In genomic region chr22:43297246-43298061, GRCh38 we compare ENCODE assay signal across 26 cellular contexts. TPM values are rescaled to one million over a fixed set of nuclear protein-coding genes. Genes with fewer than 3 reads are reported as not detected.
DNase-seq lines count a peak whose midpoint lies in the region; ATAC-seq and TF ChIP-seq lines count a peak whose summit lies in the region.
"Had no signal": no experiment of that assay in that cellular context is flagged by ENCODE, and none has a peak within 500 bp of the region (broad histone marks: within the 10 kb centered on the region; RNA-seq: fewer than 3 reads in every experiment).

No MANE protein-coding gene starts in this region.

- peaks cover 91% of the 10 kb centered on the region for H3K4me1 Mint-ChIP-seq in brain
- H3K4me1 Mint-ChIP-seq: activated B cell treated with CpG ODN at 0.5 μM for 24 hours had no signal

- no peaks in the 10 kb centered on the region for H3K79me2 ChIP-seq in smooth muscle cell (ENCODE audit: low read depth)

- no peaks in the 10 kb centered on the region for H3K36me3 ChIP-seq in BLaER1
- no peaks in the 10 kb centered on the region for H3K36me3 ChIP-seq in mesenchymal stem cell (ENCODE audit: control insufficient read depth in 1 of 2, insufficient read depth in 2 of 2, low read depth in 1 of 2, low read length in 2 of 2)
- no peaks in the 10 kb centered on the region for H3K36me3 ChIP-seq in smooth muscle cell (ENCODE audit: low read depth)
- H3K36me3 ChIP-seq: adrenal gland, Peyer's patch had no signal

- no peaks in the 10 kb centered on the region for H3K9me3 ChIP-seq in BLaER1
- H3K9me3 ChIP-seq in mesenchymal stem cell (ENCODE audit: control insufficient read depth, low read length), result no peaks in the 10 kb centered on the region
- H3K9me3 ChIP-seq in smooth muscle cell (replicated peaks; ENCODE audit: low read depth), result no peaks in the 10 kb centered on the region
- H3K9me3 ChIP-seq: adrenal gland, Peyer's patch, SK-N-SH had no signal

- H3K4me2 ChIP-seq in BLaER1, result peak overlapping the region; percentile 93
- no peak overlapping the region for H3K4me2 ChIP-seq in mesenchymal stem cell (ENCODE audit: low read length, poor library complexity, severe bottlenecking)
- H3K4me2 ChIP-seq in smooth muscle cell, result no peak overlapping the region
- H3K4me2 ChIP-seq: SK-N-SH had no signal

- H4K91ac ChIP-seq in mesenchymal stem cell (ENCODE audit: low read length), result peak overlapping the region; percentile 34

- no peak overlapping the region for H2BK15ac ChIP-seq in mesenchymal stem cell (ENCODE audit: low read depth, poor library complexity, severe bottlenecking)

- H3K4ac ChIP-seq in mesenchymal stem cell (ENCODE audit: low read depth in 1 of 2, low read length in 2 of 2), result no peak overlapping the region

- no peak overlapping the region for H3K14ac ChIP-seq in mesenchymal stem cell (ENCODE audit: low read length in 2 of 2)

- H3K4me3 ChIP-seq in BLaER1, result no peak overlapping the region
- H3K4me3 ChIP-seq in mesenchymal stem cell (ENCODE audit: insufficient read depth in 1 of 2, low read depth in 1 of 2, low read length in 2 of 2), result no peak overlapping the region
- no peak overlapping the region for H3K4me3 ChIP-seq in smooth muscle cell
- H3K4me3 ChIP-seq: adrenal gland, Peyer's patch had no signal

- H3K4me1 ChIP-seq in BLaER1, result peaks cover 81% of the 10 kb centered on the region
- peaks cover 1% of the 10 kb centered on the region for H3K4me1 ChIP-seq in mesenchymal stem cell (ENCODE audit: control insufficient read depth, insufficient read depth, low read depth, low read length)
- H3K4me1 ChIP-seq in smooth muscle cell (ENCODE audit: low read depth), result peaks cover 8% of the 10 kb centered on the region

- H3K4me3 Mint-ChIP-seq in brain, result peak overlapping the region in 1 of 5 experiments; percentile 71
- H3K4me3 Mint-ChIP-seq: activated B cell treated with CpG ODN at 0.5 μM for 24 hours; activated CD4-positive, alpha-beta memory T cell treated with anti-CD3 and anti-CD28 coated beads for 36 hours; CD8-positive, alpha-beta T cell; naive thymus-derived CD8-positive, alpha-beta T cell had no signal

- no peak overlapping the region for H2AK5ac ChIP-seq in mesenchymal stem cell (ENCODE audit: low read length, severe bottlenecking)

- TF ChIP-seq CTCF in brain (conservative IDR thresholded peaks at IDR 0.05) (no peak), smooth muscle cell (IDR thresholded peaks at IDR 0.05; ENCODE audit: borderline replicate concordance, insufficient read depth, poor library complexity, severe bottlenecking) (no peak)

- H2BK12ac ChIP-seq in mesenchymal stem cell (ENCODE audit: low read length in 2 of 2), result no peak overlapping the region

- peaks cover 8% of the 10 kb centered on the region for H3K36me3 Mint-ChIP-seq in brain
- H3K36me3 Mint-ChIP-seq: activated CD4-positive, alpha-beta memory T cell treated with anti-CD3 and anti-CD28 coated beads for 36 hours; CD8-positive, alpha-beta T cell; naive thymus-derived CD8-positive, alpha-beta T cell had no signal

- no peak overlapping the region for H2BK5ac ChIP-seq in mesenchymal stem cell (ENCODE audit: low read depth, low read length, poor library complexity, severe bottlenecking)

- H3K9me3 Mint-ChIP-seq in brain, result peaks cover 0 to 2% (median 0%) of the 10 kb centered on the region in 5 experiments
- H3K9me3 Mint-ChIP-seq: activated B cell treated with CpG ODN at 0.5 μM for 24 hours; activated CD4-positive, alpha-beta memory T cell treated with anti-CD3 and anti-CD28 coated beads for 36 hours; CD8-positive, alpha-beta T cell; naive thymus-derived CD8-positive, alpha-beta T cell had no signal

- H3K27me3 ChIP-seq in BLaER1, result no peaks in the 10 kb centered on the region
- peaks cover 32 to 90% of the 10 kb centered on the region in 2 experiments for H3K27me3 ChIP-seq in mesenchymal stem cell (ENCODE audit: control insufficient read depth in 1 of 2, insufficient read depth in 1 of 2, low read length in 2 of 2)
- no peaks in the 10 kb centered on the region for H3K27me3 ChIP-seq in smooth muscle cell (ENCODE audit: low read depth)
- H3K27me3 ChIP-seq: adrenal gland, Peyer's patch had no signal

- H3K27ac Mint-ChIP-seq in brain, result peak overlapping the region; percentile 40 to 98 (median 88)
- H3K27ac Mint-ChIP-seq: activated B cell treated with CpG ODN at 0.5 μM for 24 hours; activated CD4-positive, alpha-beta memory T cell treated with anti-CD3 and anti-CD28 coated beads for 36 hours; CD8-positive, alpha-beta T cell had no signal

- DNase-seq in mesenchymal stem cell (no peak), DMS79 (lab: John Stamatoyannopoulos, UW) (no peak), smooth muscle cell (lab: John Stamatoyannopoulos, UW; ENCODE audit: unreplicated experiment) (no peak), NCI-H1105 treated with DMSO at 0.1 percent for 48 hours (lab: John Stamatoyannopoulos, UW) (no peak)
- DNase-seq: activated B cell treated with CpG ODN at 0.5 μM for 24 hours; activated CD4-positive, alpha-beta memory T cell treated with anti-CD3 and anti-CD28 coated beads for 36 hours; activated gamma-delta T cell; adrenal gland; caudate nucleus; CD8-positive, alpha-beta T cell; dermis blood vessel endothelial cell; DMS153; GDM1; mesendoderm; naive thymus-derived CD8-positive, alpha-beta T cell; NCI-H1105; NCI-H2081 treated with DMSO at 0.1 percent for 48 hours; Peyer's patch; stimulated activated CD4-positive, alpha-beta T cell treated with anti-CD3 and anti-CD28 coated beads, Interleukin-2, amount 100 ng/mL, for 48 hours had no signal

- no peak overlapping the region for H2AFZ ChIP-seq in mesenchymal stem cell (ENCODE audit: low read depth, low read length)
- H2AFZ ChIP-seq in smooth muscle cell (ENCODE audit: low read depth), result no peak overlapping the region

- H4K8ac ChIP-seq in mesenchymal stem cell (ENCODE audit: low read length), result no peak overlapping the region

- H4K20me1 ChIP-seq in BLaER1 (no peaks in the 10 kb centered on the region), smooth muscle cell (ENCODE audit: low read depth) (no peaks in the 10 kb centered on the region)

- no peaks in the 10 kb centered on the region for H3F3A ChIP-seq in smooth muscle cell (ENCODE audit: low read depth)

- no peak for ATAC-seq in GM18520 (IDR thresholded peaks at IDR 0.05; ENCODE audit: unreplicated experiment)
- ATAC-seq: CD8-positive, alpha-beta T cell; naive thymus-derived CD8-positive, alpha-beta T cell had no signal

- H3K27me3 Mint-ChIP-seq in brain, result peaks cover 8% of the 10 kb centered on the region
- H3K27me3 Mint-ChIP-seq: activated B cell treated with CpG ODN at 0.5 μM for 24 hours had no signal

- H3K79me1 ChIP-seq in mesenchymal stem cell (replicated peaks; ENCODE audit: low read length, poor library complexity, severe bottlenecking), result no peaks in the 10 kb centered on the region

- no peak overlapping the region for H3K23ac ChIP-seq in mesenchymal stem cell (ENCODE audit: low read length in 2 of 2)

- no peak overlapping the region for H2BK120ac ChIP-seq in mesenchymal stem cell (ENCODE audit: low read depth, low read length)

- H3K27ac ChIP-seq in BLaER1, result peak overlapping the region; percentile 75
- H3K27ac ChIP-seq in mesenchymal stem cell (ENCODE audit: low read length, poor library complexity, severe bottlenecking), result no peak overlapping the region
- H3K27ac ChIP-seq in temporal lobe (ENCODE audit: low read depth, low read length), result peak overlapping the region; percentile 5
- no peak overlapping the region for H3K27ac ChIP-seq in smooth muscle cell (ENCODE audit: low read depth)

- H3K18ac ChIP-seq in mesenchymal stem cell (ENCODE audit: low read depth in 1 of 2, low read length in 2 of 2), result no peak overlapping the region

- H3K9ac ChIP-seq in BLaER1 (peak overlapping the region; percentile 36; the same call in 1 of the 2 replicates), mesenchymal stem cell (ENCODE audit: low read length) (no peak overlapping the region), smooth muscle cell (ENCODE audit: low read depth) (no peak overlapping the region)
- H3K9ac ChIP-seq: SK-N-SH had no signal

- 93% methylated on average over 15 of the region's 18 CpGs for WGBS in mesenchymal stem cell
- WGBS in smooth muscle cell (ENCODE audit: low lambda C conversion rate), result 86% methylated on average over 18 of the region's 18 CpGs

RNA-seq across cellular contexts. Expression of gene SCUBE1, which starts 45.7 kb away (rescaled TPM):
- polyA plus RNA-seq in brain (ENCODE audit: insufficient read depth, low read depth, low replicate concordance) (0.29 TPM), smooth muscle cell (7.2 and 16.3 TPM in 2 replicates)
- 13.4 TPM for polyA plus RNA-seq in mesenchymal stem cell (2013, experiment 1 of 2)
- 14.1 TPM for polyA plus RNA-seq in mesenchymal stem cell (2013, experiment 2 of 2)
- total RNA-seq in temporal lobe (42.8 TPM), smooth muscle cell (5.1 and 13.4 TPM in 2 replicates)
- total RNA-seq: activated B cell treated with CpG ODN at 0.5 μM for 24 hours; activated CD4-positive, alpha-beta memory T cell treated with anti-CD3 and anti-CD28 coated beads for 36 hours; CD8-positive, alpha-beta T cell; dermis blood vessel endothelial cell; naive thymus-derived CD8-positive, alpha-beta T cell had no signal
- polyA plus RNA-seq: AG04450; keratinocyte; naive thymus-derived CD8-positive, alpha-beta T cell had no signal

Comparison
In these comparisons a context has a peak if more than half of its experiments do, and no peak if none do; other contexts are left out.
1. H3K27ac ChIP-seq: peak in BLaER1 (single experiment) and temporal lobe (single experiment); none in mesenchymal stem cell (single experiment) and smooth muscle cell (single experiment).